ENCODE assay signal across 1 cellular context in the genomic region with DNA sequence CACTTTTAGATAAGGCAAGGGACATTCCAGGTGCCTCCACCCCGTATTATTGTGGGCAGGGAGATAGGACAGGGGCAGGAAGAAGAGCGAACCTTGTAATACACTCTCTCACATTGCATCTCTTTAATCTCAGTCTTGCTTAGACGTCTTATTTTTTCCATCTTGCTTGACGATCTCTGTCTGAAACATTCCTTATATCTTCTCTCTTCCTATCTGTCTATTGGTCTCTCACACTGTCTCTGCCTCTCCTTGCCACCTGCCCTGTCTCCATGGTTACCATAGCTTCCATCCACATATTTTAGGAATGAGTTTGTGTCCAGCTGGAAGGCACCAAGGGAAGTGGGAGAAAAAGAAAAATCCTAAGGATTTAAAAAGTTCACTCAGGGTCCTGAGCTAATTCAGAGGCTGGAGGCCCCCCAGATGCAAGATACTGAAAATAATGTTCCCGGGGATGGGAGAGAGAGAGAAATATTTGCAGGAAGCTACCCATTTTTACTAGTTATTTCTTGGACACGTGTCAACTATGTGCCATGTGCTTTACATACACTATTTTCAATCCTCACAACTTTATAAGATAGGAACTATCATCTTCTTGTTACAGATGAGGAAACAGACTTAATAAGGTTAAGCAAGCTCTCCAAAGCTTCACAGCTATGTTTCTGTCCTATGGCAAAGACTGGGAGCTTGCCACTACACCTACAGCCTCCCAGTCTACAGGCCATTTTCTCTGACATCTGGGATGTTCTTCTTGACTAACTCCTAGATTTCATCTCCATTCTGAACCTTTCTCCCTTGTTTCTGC.
TF ChIP-seq lines count a peak whose summit lies in the region.

No MANE protein-coding gene starts in this region.

TF ChIP-seq in HCT116, 20 proteins besides CTCF, POLR2A, EP300 and RAD21 (continued from another document):
- TF ChIP-seq SRF (IDR thresholded peaks at IDR 0.05; ENCODE audit: low read depth), result no peak
- TF ChIP-seq EZH2 (IDR thresholded peaks at IDR 0.05), result no peak
- TF ChIP-seq ZFX (IDR thresholded peaks at IDR 0.05), result no peak
